In the genomic region with DNA sequence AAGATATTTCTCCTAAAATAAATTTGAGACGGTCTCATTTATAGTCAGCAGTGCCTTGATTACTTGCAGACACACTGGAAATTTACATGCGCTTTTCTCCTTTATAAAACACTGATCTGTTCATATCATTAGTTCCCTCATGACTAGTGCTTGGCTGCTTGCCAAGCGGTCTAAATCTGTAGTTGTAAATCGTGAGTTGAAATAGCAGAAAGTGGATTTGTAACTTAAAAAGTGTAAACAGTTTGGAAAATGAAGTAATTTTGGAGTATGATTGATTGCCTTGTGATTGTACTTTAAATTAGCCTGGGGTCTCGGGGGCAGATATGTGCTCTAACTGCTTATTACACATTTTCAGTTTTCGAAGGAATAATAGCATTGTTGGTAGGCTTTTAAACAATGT, we compare ENCODE assay signal across 9 cellular contexts.
DNase-seq lines count a peak whose midpoint lies in the region; ATAC-seq lines count a peak whose summit lies in the region.
"Had no signal": no experiment of that assay in that cellular context is flagged by ENCODE, and none has a peak within 500 bp of the region (broad histone marks: within the 10 kb centered on the region; RNA-seq: fewer than 3 reads in every experiment).

No MANE protein-coding gene starts in this region.

- H3K27me3 ChIP-seq in muscle layer of colon (ENCODE audit: control insufficient read depth in 1 of 2, insufficient read depth in 2 of 2, low read length in 2 of 2): no peaks in the 10 kb centered on the region

- peaks cover 2% of the 10 kb centered on the region for H3K36me3 Mint-ChIP-seq in central memory CD8-positive, alpha-beta T cell (ENCODE audit: insufficient read depth)

- no peak overlapping the region for H3K9ac ChIP-seq in muscle layer of colon (ENCODE audit: low read length)

- no peak overlapping the region for H3K4me3 ChIP-seq in muscle layer of colon (ENCODE audit: low read depth in 1 of 2, low read length in 2 of 2)

- peak overlapping the region; percentile 46 for H3K27ac Mint-ChIP-seq in central memory CD8-positive, alpha-beta T cell (ENCODE audit: low read depth)
- H3K27ac Mint-ChIP-seq: activated naive CD8-positive, alpha-beta T cell had no signal

- DNase-seq in COLO829 (ENCODE audit: low spot score) (peak; percentile 68), NCI-H1048 (lab: John Stamatoyannopoulos, UW) (peak; percentile 86), left lobe of liver (ENCODE audit: low spot score) (no peak)
- no peak for DNase-seq in central memory CD8-positive, alpha-beta T cell (ENCODE audit: low spot score in 2 of 2)
- no peak for DNase-seq in activated CD4-positive, alpha-beta T cell treated with anti-CD3 and anti-CD28 coated beads, Interleukin-2, amount 50 U/mL, for 1 hour
- no peak for DNase-seq in activated CD4-positive, CD25-positive, alpha-beta regulatory T cell treated with anti-CD3 and anti-CD28 coated beads, Interleukin-2, amount 50 U/mL, for 72 hours

- peak overlapping the region; percentile 64 for H3K27ac ChIP-seq in muscle layer of colon (ENCODE audit: low read depth, low read length)

- no peaks in the 10 kb centered on the region for H3K27me3 Mint-ChIP-seq in central memory CD8-positive, alpha-beta T cell
- H3K27me3 Mint-ChIP-seq: activated naive CD8-positive, alpha-beta T cell had no signal

- no peaks in the 10 kb centered on the region for H3K9me3 Mint-ChIP-seq in central memory CD8-positive, alpha-beta T cell

- no peak for ATAC-seq in central memory CD8-positive, alpha-beta T cell (replicated peaks; ENCODE audit: extremely low read depth, poor library complexity, severe bottlenecking)
- ATAC-seq in HG02981 (IDR thresholded peaks at IDR 0.05; ENCODE audit: unreplicated experiment): no peak
- ATAC-seq in left lobe of liver: no peak

- peaks cover 57% of the 10 kb centered on the region for H3K4me1 ChIP-seq in muscle layer of colon (ENCODE audit: insufficient read depth, low read length)

- no peak overlapping the region for H3K4me3 Mint-ChIP-seq in central memory CD8-positive, alpha-beta T cell
- H3K4me3 Mint-ChIP-seq: activated naive CD8-positive, alpha-beta T cell had no signal

- no peaks in the 10 kb centered on the region for H3K9me3 ChIP-seq in muscle layer of colon (ENCODE audit: low read length)

- peaks cover 45% of the 10 kb centered on the region for H3K4me1 Mint-ChIP-seq in central memory CD8-positive, alpha-beta T cell

- no peaks in the 10 kb centered on the region for H3K36me3 ChIP-seq in muscle layer of colon (ENCODE audit: insufficient read depth, low read length)

Comparison
In these comparisons a context has a peak if more than half of its experiments do, and no peak if none do; other contexts are left out.
1. DNase-seq: peak in COLO829 (single experiment) and NCI-H1048 (single experiment); none in central memory CD8-positive, alpha-beta T cell (0 of 2), left lobe of liver (single experiment), activated CD4-positive, alpha-beta T cell treated with anti-CD3 and anti-CD28 coated beads, Interleukin-2, amount 50 U/mL, for 1 hour (single experiment) and activated CD4-positive, CD25-positive, alpha-beta regulatory T cell treated with anti-CD3 and anti-CD28 coated beads, Interleukin-2, amount 50 U/mL, for 72 hours (single experiment).